Comparison of ENCODE assay signal across 9 cellular contexts in the genomic region with DNA sequence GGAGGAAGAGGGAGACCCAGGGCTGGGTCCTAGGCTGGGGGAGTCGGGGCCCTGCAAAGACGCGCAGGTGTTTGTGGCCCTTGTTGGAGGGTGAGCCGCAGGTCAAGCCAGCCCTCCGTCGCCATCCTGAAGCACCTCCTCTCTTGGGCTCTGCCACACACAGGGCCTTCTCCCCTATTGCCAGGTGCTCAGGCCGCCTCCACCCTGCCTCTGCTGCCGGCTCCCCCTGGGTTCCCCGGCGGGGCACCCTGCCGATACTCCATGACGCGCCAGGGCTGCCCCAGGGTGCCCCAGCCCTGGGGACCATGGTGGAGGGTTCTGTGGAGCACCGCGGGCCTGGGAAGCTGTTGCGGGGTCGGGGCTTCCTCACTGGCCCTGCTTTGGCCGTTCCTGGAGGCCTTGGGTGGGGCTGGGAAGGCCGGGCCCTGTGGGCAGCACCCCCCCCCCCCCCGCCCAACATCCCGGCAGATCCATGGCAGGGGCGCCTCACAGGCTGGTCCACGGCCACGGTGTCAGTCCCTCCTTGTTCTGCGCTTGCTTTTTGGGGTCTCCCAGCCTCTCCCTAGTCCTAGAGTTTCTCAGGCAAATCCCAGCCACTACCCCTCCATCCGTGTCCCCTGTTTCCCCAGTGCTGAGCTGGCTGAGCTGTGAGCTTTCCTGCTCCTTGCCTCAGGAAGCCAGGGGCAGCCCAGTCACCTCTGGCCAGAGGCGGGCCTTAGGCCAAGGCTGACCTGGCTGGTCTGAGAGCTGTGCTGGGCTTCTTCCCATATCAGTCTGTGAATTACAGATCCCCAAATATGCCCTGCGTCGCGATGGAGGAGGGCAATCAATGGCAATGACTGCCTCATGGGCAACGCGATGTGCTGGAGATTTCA. TPM values are rescaled to one million over a fixed set of nuclear protein-coding genes. Genes with fewer than 3 reads are reported as not detected.
DNase-seq lines count a peak whose midpoint lies in the region; ATAC-seq and TF ChIP-seq lines count a peak whose summit lies in the region.
"Had no signal": no experiment of that assay in that cellular context is flagged by ENCODE, and none has a peak within 500 bp of the region (broad histone marks: within the 10 kb centered on the region; RNA-seq: fewer than 3 reads in every experiment).

No MANE protein-coding gene starts in this region.

- peaks cover 55% of the 10 kb centered on the region for H3K4me1 Mint-ChIP-seq in activated naive CD4-positive, alpha-beta T cell treated with anti-CD3 and anti-CD28 coated beads, Interleukin-2, amount 50 U/mL, for 24 hours
- peaks cover 52% of the 10 kb centered on the region for H3K4me1 Mint-ChIP-seq in activated naive CD8-positive, alpha-beta T cell treated with anti-CD3 and anti-CD28 coated beads, Interleukin-2, amount 50 U/mL, for 24 hours
- H3K4me1 Mint-ChIP-seq in type B pancreatic cell (ENCODE audit: unreplicated experiment): peaks cover 21% of the 10 kb centered on the region

- no peaks in the 10 kb centered on the region for H3K9me3 Mint-ChIP-seq in activated naive CD4-positive, alpha-beta T cell treated with anti-CD3 and anti-CD28 coated beads, Interleukin-2, amount 50 U/mL, for 24 hours
- no peaks in the 10 kb centered on the region for H3K9me3 Mint-ChIP-seq in activated naive CD8-positive, alpha-beta T cell treated with anti-CD3 and anti-CD28 coated beads, Interleukin-2, amount 50 U/mL, for 24 hours
- H3K9me3 Mint-ChIP-seq in type B pancreatic cell: no peaks in the 10 kb centered on the region

- H3K27me3 Mint-ChIP-seq in activated naive CD4-positive, alpha-beta T cell treated with anti-CD3 and anti-CD28 coated beads, Interleukin-2, amount 50 U/mL, for 24 hours: no peaks in the 10 kb centered on the region
- H3K27me3 Mint-ChIP-seq in activated naive CD8-positive, alpha-beta T cell treated with anti-CD3 and anti-CD28 coated beads, Interleukin-2, amount 50 U/mL, for 24 hours: peaks cover 2% of the 10 kb centered on the region
- peaks cover 32% of the 10 kb centered on the region for H3K27me3 Mint-ChIP-seq in type B pancreatic cell

- H3K4me3 Mint-ChIP-seq in activated naive CD4-positive, alpha-beta T cell treated with anti-CD3 and anti-CD28 coated beads, Interleukin-2, amount 50 U/mL, for 24 hours: peak overlapping the region; percentile 100
- H3K4me3 Mint-ChIP-seq in activated naive CD8-positive, alpha-beta T cell treated with anti-CD3 and anti-CD28 coated beads, Interleukin-2, amount 50 U/mL, for 24 hours: peak overlapping the region; percentile 86
- peak overlapping the region; percentile 80 for H3K4me3 Mint-ChIP-seq in type B pancreatic cell

- no peak for ATAC-seq in activated naive CD8-positive, alpha-beta T cell treated with anti-CD3 and anti-CD28 coated beads, Interleukin-2, amount 50 U/mL, for 24 hours
- ATAC-seq in HG03025 (IDR thresholded peaks at IDR 0.05; ENCODE audit: low FRiP score, unreplicated experiment): no peak
- ATAC-seq in GM18517 (IDR thresholded peaks at IDR 0.05; ENCODE audit: unreplicated experiment): no peak

- peaks cover 4 to 44% (median 22%) of the 10 kb centered on the region in 4 donors for H3K4me1 ChIP-seq in liver (ENCODE audit: control insufficient read depth in 4 of 4, insufficient read depth in 4 of 4, low read length in 3 of 4)

- no peak for TF ChIP-seq CTCF in liver (IDR thresholded peaks at IDR 0.05; ENCODE audit: low read depth, low read length, missing input control)
- no peak for TF ChIP-seq CTCF in type B pancreatic cell (conservative IDR thresholded peaks at IDR 0.05)

- H3K36me3 Mint-ChIP-seq in activated naive CD4-positive, alpha-beta T cell treated with anti-CD3 and anti-CD28 coated beads, Interleukin-2, amount 50 U/mL, for 24 hours: peaks cover 4% of the 10 kb centered on the region
- H3K36me3 Mint-ChIP-seq in activated naive CD8-positive, alpha-beta T cell treated with anti-CD3 and anti-CD28 coated beads, Interleukin-2, amount 50 U/mL, for 24 hours (ENCODE audit: low read depth): peaks cover 6% of the 10 kb centered on the region
- H3K36me3 Mint-ChIP-seq in type B pancreatic cell: no peaks in the 10 kb centered on the region

- peak overlapping the region; percentile 34 to 60 for H3K27ac ChIP-seq in liver (ENCODE audit: low read depth in 1 of 2, low read length in 2 of 2)

- peak in 1 of 2 donors; percentile 14 for TF ChIP-seq RAD21 in liver (IDR thresholded peaks at IDR 0.05)

- no peak overlapping the region for H3K9ac ChIP-seq in liver (ENCODE audit: low read depth in 1 of 2, low read length in 2 of 2)

- peak overlapping the region in 1 of 3 donors; percentile 66 for H3K4me3 ChIP-seq in liver (ENCODE audit: low read depth in 1 of 3, low read length in 3 of 3)

- no peaks in the 10 kb centered on the region for H3K9me3 ChIP-seq in liver (ENCODE audit: control insufficient read depth in 4 of 4, low read length in 3 of 4)

- DNase-seq in activated naive CD4-positive, alpha-beta T cell (lab: John Stamatoyannopoulos, UW): no peak
- no peak for DNase-seq in activated naive CD8-positive, alpha-beta T cell treated with anti-CD3 and anti-CD28 coated beads, Interleukin-2, amount 50 U/mL, for 24 hours
- DNase-seq in type B pancreatic cell (ENCODE audit: extremely low spot score, unreplicated experiment) (no peak), NCI-H146 (lab: John Stamatoyannopoulos, UW) (no peak)
- DNase-seq: NCI-H748 treated with DMSO at 0.1 percent for 48 hours had no signal

- peak overlapping the region; percentile 73 for H3K27ac Mint-ChIP-seq in activated naive CD4-positive, alpha-beta T cell treated with anti-CD3 and anti-CD28 coated beads, Interleukin-2, amount 50 U/mL, for 24 hours
- peak overlapping the region; percentile 86 for H3K27ac Mint-ChIP-seq in activated naive CD8-positive, alpha-beta T cell treated with anti-CD3 and anti-CD28 coated beads, Interleukin-2, amount 50 U/mL, for 24 hours
- peak overlapping the region; percentile 79 for H3K27ac Mint-ChIP-seq in type B pancreatic cell

- H3K27me3 ChIP-seq in liver (ENCODE audit: control insufficient read depth in 4 of 4, insufficient read depth in 4 of 4, low read length in 3 of 4): no peaks in the 10 kb centered on the region

- H3K36me3 ChIP-seq in liver (ENCODE audit: control insufficient read depth in 4 of 4, insufficient read depth in 3 of 4, low read depth in 1 of 4, low read length in 3 of 4): no peaks in the 10 kb centered on the region

- WGBS in liver: 63% methylated on average over 32 of the region's 32 CpGs

TF ChIP-seq in liver, 16 proteins besides CTCF, POLR2A, EP300 and RAD21:
- TF ChIP-seq ZBTB33 (IDR thresholded peaks at IDR 0.05) (no peak), HNF4A (conservative IDR thresholded peaks at IDR 0.05) (no peak), NR2F2 (IDR thresholded peaks at IDR 0.05) (peak; percentile 14)
TF ChIP-seq in liver: peak in this region for 1.

RNA-seq across cellular contexts. Expression of gene ADORA2A, which starts 2.3 kb away (rescaled TPM):
- total RNA-seq in liver (1 to 10 TPM; 4.4 to 5.4 TPM), type B pancreatic cell (ENCODE audit: low replicate concordance) (7.2 and 19.2 TPM in 2 replicates)
- 1 to 10 TPM; 3.4 to 3.5 TPM for polyA plus RNA-seq in liver
